ENCODE assay signal across 9 cellular contexts in genomic region chr18:62741118-62741566, GRCh38. TPM values are rescaled to one million over a fixed set of nuclear protein-coding genes. Genes with fewer than 3 reads are reported as not detected.
DNase-seq lines count a peak whose midpoint lies in the region; ATAC-seq and TF ChIP-seq lines count a peak whose summit lies in the region.
"Had no signal": no experiment of that assay in that cellular context is flagged by ENCODE, and none has a peak within 500 bp of the region (broad histone marks: within the 10 kb centered on the region; RNA-seq: fewer than 3 reads in every experiment).

No MANE protein-coding gene starts in this region.

- H3K27me3 ChIP-seq in muscle layer of colon (ENCODE audit: control insufficient read depth in 1 of 2, insufficient read depth in 2 of 2, low read length in 2 of 2) = no peaks in the 10 kb centered on the region
- H3K27me3 ChIP-seq in naive thymus-derived CD4-positive, alpha-beta T cell (ENCODE audit: control insufficient read depth in 2 of 2, insufficient read depth in 2 of 2, low read length in 2 of 2) = no peaks in the 10 kb centered on the region
- no peaks in the 10 kb centered on the region for H3K27me3 ChIP-seq in heart right ventricle

- H3K4me3 Mint-ChIP-seq in naive thymus-derived CD4-positive, alpha-beta T cell = no peak overlapping the region
- H3K4me3 Mint-ChIP-seq: activated B cell treated with CpG ODN at 0.5 μM for 24 hours had no signal

- POLR2A ChIA-PET in naive thymus-derived CD4-positive, alpha-beta T cell (lab: Charles Lee) = no interaction called here

- H3K4me1 ChIP-seq in muscle layer of colon (ENCODE audit: insufficient read depth, low read length) (peaks cover 29% of the 10 kb centered on the region), heart right ventricle (peaks cover 0 to 56% (median 17%) of the 10 kb centered on the region in 9 donors)
- no peaks in the 10 kb centered on the region for H3K4me1 ChIP-seq in naive thymus-derived CD4-positive, alpha-beta T cell (ENCODE audit: control insufficient read depth in 2 of 2, insufficient read depth in 2 of 2, low read length in 2 of 2)

- H3K4me1 Mint-ChIP-seq in naive thymus-derived CD4-positive, alpha-beta T cell = peaks cover 0 to 11% (median 8%) of the 10 kb centered on the region in 7 donors

- H3K27ac Mint-ChIP-seq in naive thymus-derived CD4-positive, alpha-beta T cell = no peak overlapping the region
- H3K27ac Mint-ChIP-seq: activated B cell treated with CpG ODN at 0.5 μM for 24 hours had no signal

- H3K27ac ChIP-seq in muscle layer of colon (ENCODE audit: low read depth, low read length) (peak overlapping the region; percentile 49), heart right ventricle (no peak overlapping the region)
- no peak overlapping the region for H3K27ac ChIP-seq in naive thymus-derived CD4-positive, alpha-beta T cell (ENCODE audit: low read depth, low read length)

- no peak overlapping the region for H3K9ac ChIP-seq in muscle layer of colon (ENCODE audit: low read length)

- peaks cover 0 to 6% (median 0%) of the 10 kb centered on the region in 11 donors for H3K9me3 Mint-ChIP-seq in naive thymus-derived CD4-positive, alpha-beta T cell
- H3K9me3 Mint-ChIP-seq: activated B cell treated with CpG ODN at 0.5 μM for 24 hours had no signal

- peaks cover 0 to 10% (median 2%) of the 10 kb centered on the region in 5 donors for H3K36me3 Mint-ChIP-seq in naive thymus-derived CD4-positive, alpha-beta T cell

- H3K4me3 ChIP-seq in cardiac fibroblast (replicated peaks in 1 of 2; ENCODE audit: low read depth in 2 of 2, low read length in 2 of 2) (no peak overlapping the region), muscle layer of colon (ENCODE audit: low read depth in 1 of 2, low read length in 2 of 2) (no peak overlapping the region), heart right ventricle (no peak overlapping the region)
- no peak overlapping the region for H3K4me3 ChIP-seq in naive thymus-derived CD4-positive, alpha-beta T cell (ENCODE audit: low read length)

- DNase-seq in ELF-1 (ENCODE audit: low read depth, low spot score) (peak; percentile 55), M059J (ENCODE audit: low read depth) (peak; percentile 73), cardiac fibroblast (ENCODE audit: low read depth in 2 of 2) (peak; percentile 34 to 66), heart right ventricle (no peak)
- DNase-seq in naive thymus-derived CD4-positive, alpha-beta T cell = no peak
- DNase-seq: activated B cell treated with CpG ODN at 0.5 μM for 24 hours had no signal

- WGBS in heart right ventricle, 2 donors = 65 to 68% methylated on average over 4 of the region's 4 CpGs

- ATAC-seq in GM21737 (IDR thresholded peaks at IDR 0.05; ENCODE audit: unreplicated experiment) = no peak
- no peak for ATAC-seq in naive thymus-derived CD4-positive, alpha-beta T cell
- ATAC-seq in heart right ventricle = no peak
- no peak for ATAC-seq in HG02970 (IDR thresholded peaks at IDR 0.05; ENCODE audit: low FRiP score, unreplicated experiment)

- intact Hi-C loops in naive thymus-derived CD4-positive, alpha-beta T cell (cut with micrococcal nuclease) = no loop called here
- intact Hi-C loops in heart right ventricle (cut with DNase I) = no loop called here

- H3K27me3 Mint-ChIP-seq in naive thymus-derived CD4-positive, alpha-beta T cell = no peaks in the 10 kb centered on the region
- H3K27me3 Mint-ChIP-seq: activated B cell treated with CpG ODN at 0.5 μM for 24 hours had no signal

- TF ChIP-seq CTCF in cardiac fibroblast (IDR thresholded peaks at IDR 0.05; ENCODE audit: low read depth, low read length) (no peak), heart right ventricle (IDR thresholded peaks at IDR 0.05) (no peak)

- H3K36me3 ChIP-seq in muscle layer of colon (ENCODE audit: insufficient read depth, low read length) = no peaks in the 10 kb centered on the region
- no peaks in the 10 kb centered on the region for H3K36me3 ChIP-seq in naive thymus-derived CD4-positive, alpha-beta T cell (ENCODE audit: control insufficient read depth in 2 of 3, insufficient read depth in 3 of 3, low read length in 3 of 3)
- no peaks in the 10 kb centered on the region for H3K36me3 ChIP-seq in heart right ventricle

- H3K9me3 ChIP-seq in muscle layer of colon (ENCODE audit: low read length) (no peaks in the 10 kb centered on the region), heart right ventricle (no peaks in the 10 kb centered on the region)
- H3K9me3 ChIP-seq in naive thymus-derived CD4-positive, alpha-beta T cell (ENCODE audit: control insufficient read depth in 2 of 3, low read length in 3 of 3) = no peaks in the 10 kb centered on the region

- CTCF ChIA-PET in naive thymus-derived CD4-positive, alpha-beta T cell (lab: Charles Lee) = no interaction called here

RNA-seq across cellular contexts. Expression of gene PHLPP1, which starts 25.8 kb away (rescaled TPM):
- 8.6 and 12.5 TPM in 2 replicates for total RNA-seq in M059J (2014; rRNA removed; shearing (Covaris generic))
- 1 to 10 TPM; 5.5 to 9.7 (median 8.1) TPM for total RNA-seq in naive thymus-derived CD4-positive, alpha-beta T cell
- polyA plus RNA-seq in naive thymus-derived CD4-positive, alpha-beta T cell = under 1 TPM; 0.07 to 0.28 TPM
- total RNA-seq in heart right ventricle = 10 to 100 TPM in 3 of 10 donors, 1 to 10 TPM in 7; 4.2 to 10.7 (median 8.4) TPM
- 1 to 10 TPM; 1.8 to 2.0 TPM for polyA plus RNA-seq in heart right ventricle

Comparison
In these comparisons a context has a peak if more than half of its experiments do, and no peak if none do; other contexts are left out.
1. DNase-seq: peak in ELF-1 (single experiment), M059J (single experiment) and cardiac fibroblast (2 of 2); none in naive thymus-derived CD4-positive, alpha-beta T cell (0 of 9) and heart right ventricle (0 of 2).